1 cellular context compared by ENCODE assay signal in genomic region chr14:49687942-49688700, GRCh38.
TF ChIP-seq lines count a peak whose summit lies in the region.

TSS of gene POLE2 (minus strand) at chr14:49688214. CDS start at chr14:49688203, 11 bp downstream.

TF ChIP-seq in GM12878, 131 proteins besides CTCF, POLR2A, EP300 and RAD21 (continued from another document and continues in another):
- no peak for TF ChIP-seq ZNF592 (IDR thresholded peaks at IDR 0.05)
- TF ChIP-seq ASH2L (IDR thresholded peaks at IDR 0.05; ENCODE audit: borderline replicate concordance, low read depth) = no peak
- TF ChIP-seq MEF2B (IDR thresholded peaks at IDR 0.05; ENCODE audit: partially characterized antibody, poor library complexity, severe bottlenecking) = no peak
- TF ChIP-seq HSF1 (IDR thresholded peaks at IDR 0.05; ENCODE audit: low read depth, low read length) = no peak
- TF ChIP-seq CHD2 (IDR thresholded peaks at IDR 0.05; ENCODE audit: borderline replicate concordance, low read depth, low read length) = no peak
- TF ChIP-seq STAT1 (conservative IDR thresholded peaks at IDR 0.05) = no peak
- TF ChIP-seq NKRF (conservative IDR thresholded peaks at IDR 0.05) = peak; percentile 92
- no peak for TF ChIP-seq SMARCA5 (IDR thresholded peaks at IDR 0.05)
- no peak for TF ChIP-seq NR2C2 (IDR thresholded peaks at IDR 0.05; ENCODE audit: borderline replicate concordance, control insufficient read depth, insufficient read length, low read depth)
- no peak for TF ChIP-seq CREB1 (IDR thresholded peaks at IDR 0.05; ENCODE audit: low read depth)
- peak in 1 of 2 experiments; percentile 56; a peak in 2 of 4 replicates for TF ChIP-seq IKZF2 (IDR thresholded peaks at IDR 0.05)
- no peak for TF ChIP-seq SMAD5 (IDR thresholded peaks at IDR 0.05; ENCODE audit: low read depth)
- TF ChIP-seq CBX3 (IDR thresholded peaks at IDR 0.05; ENCODE audit: borderline replicate concordance, low read depth) = no peak
- TF ChIP-seq CHD4 (IDR thresholded peaks at IDR 0.05) = no peak
- TF ChIP-seq RELB (IDR thresholded peaks at IDR 0.05; ENCODE audit: low read depth) = no peak
- no peak for TF ChIP-seq SIX5 (IDR thresholded peaks at IDR 0.05; ENCODE audit: low read depth, low read length, severe bottlenecking)
- no peak for TF ChIP-seq ZNF622 (IDR thresholded peaks at IDR 0.05)
- TF ChIP-seq ZBTB4 (CRISPR knock-in tag; IDR thresholded peaks at IDR 0.05) = no peak
- no peak for TF ChIP-seq CUX1 (IDR thresholded peaks at IDR 0.05; ENCODE audit: insufficient replicate concordance, low read depth, low read length)
- no peak for TF ChIP-seq PRDM15 (CRISPR knock-in tag; IDR thresholded peaks at IDR 0.05)
- no peak for TF ChIP-seq E2F8 (IDR thresholded peaks at IDR 0.05; ENCODE audit: low read depth, partially characterized antibody)
- no peak for TF ChIP-seq ETV6 (conservative IDR thresholded peaks at IDR 0.05 in 1 of 2, IDR thresholded peaks at IDR 0.05 in 1 of 2; ENCODE audit: borderline replicate concordance in 1 of 2, low read depth in 1 of 2)
- no peak for TF ChIP-seq HCFC1 (IDR thresholded peaks at IDR 0.05; ENCODE audit: low read length)
- peak; percentile 80 for TF ChIP-seq MAX (IDR thresholded peaks at IDR 0.05; ENCODE audit: low read depth, low read length)
- no peak for TF ChIP-seq RBBP5 (conservative IDR thresholded peaks at IDR 0.05)
